Comparison of ENCODE assay signal across 10 cellular contexts in genomic region chr11:132718711-132719641, GRCh38.
DNase-seq lines count a peak whose midpoint lies in the region; ATAC-seq and TF ChIP-seq lines count a peak whose summit lies in the region.
"Had no signal": no experiment of that assay in that cellular context is flagged by ENCODE, and none has a peak within 500 bp of the region (broad histone marks: within the 10 kb centered on the region; RNA-seq: fewer than 3 reads in every experiment).

No MANE protein-coding gene starts in this region.

- intact Hi-C loops in IMR-90 (cut with micrococcal nuclease): no loop called here

- no peaks in the 10 kb centered on the region for H3K9me3 ChIP-seq in IMR-90 (ENCODE audit: control insufficient read depth, insufficient read depth, low read length)

- H3K4me2 ChIP-seq in IMR-90 (ENCODE audit: low read depth, low read length): no peak overlapping the region

- ATAC-seq in GM18867 (IDR thresholded peaks at IDR 0.05; ENCODE audit: unreplicated experiment) (peak; percentile 82), IMR-90 (ENCODE audit: low read depth) (no peak; the same call in 1 of the 2 replicates), GM21786 (IDR thresholded peaks at IDR 0.05; ENCODE audit: unreplicated experiment) (no peak)

- H4K20me1 ChIP-seq in IMR-90 (ENCODE audit: insufficient read depth, low read length): no peaks in the 10 kb centered on the region

- no peak overlapping the region for H2AK5ac ChIP-seq in IMR-90 (ENCODE audit: low read depth, low read length)

- in situ Hi-C loops in IMR-90 (cut with MboI; ENCODE audit: low sequenced_read_pairs): no loop called here

- no peak overlapping the region for H3K4ac ChIP-seq in IMR-90 (ENCODE audit: low read depth, low read length)

- H4K91ac ChIP-seq in IMR-90 (ENCODE audit: insufficient read depth, low read depth, low read length): no peak overlapping the region

- POLR2A ChIA-PET in IMR-90 (lab: Charles Lee; ENCODE audit: unreplicated experiment): no interaction called here

- no peak for TF ChIP-seq RAD21 in IMR-90 (IDR thresholded peaks at IDR 0.05; ENCODE audit: low read length)

- H2BK120ac ChIP-seq in IMR-90 (ENCODE audit: low read depth, low read length): no peak overlapping the region

- no peak overlapping the region for H2BK20ac ChIP-seq in IMR-90 (ENCODE audit: low read depth, low read length)

- TF ChIP-seq CTCF in IMR-90 (conservative IDR thresholded peaks at IDR 0.05; ENCODE audit: low read depth, low read length): no peak

- no peak overlapping the region for H3K14ac ChIP-seq in IMR-90 (replicated peaks; ENCODE audit: low read depth, low read length)

- no peak overlapping the region for H3K23ac ChIP-seq in IMR-90 (ENCODE audit: low read depth, low read length)

- CTCF ChIA-PET in IMR-90 (lab: Yijun Ruan, JAX): no interaction called here

- no peaks in the 10 kb centered on the region for H3K79me1 ChIP-seq in IMR-90 (ENCODE audit: low read depth in 1 of 2, low read length in 2 of 2)

- no peak overlapping the region for H4K8ac ChIP-seq in IMR-90 (ENCODE audit: low read depth in 2 of 2, low read length in 2 of 2)

- H3K9ac ChIP-seq in IMR-90 (ENCODE audit: low read depth, low read length): no peak overlapping the region

- H2AK9ac ChIP-seq in IMR-90 (replicated peaks; ENCODE audit: low read depth, low read length, poor library complexity): no peak overlapping the region

- no peaks in the 10 kb centered on the region for H3K4me1 ChIP-seq in IMR-90 (ENCODE audit: control insufficient read depth, insufficient read depth, low read length)

- no peaks in the 10 kb centered on the region; the same call in 1 of the 2 replicates for H3K9me1 ChIP-seq in IMR-90 (ENCODE audit: insufficient read depth, low read length)

- H2AFZ ChIP-seq in IMR-90 (replicated peaks; ENCODE audit: low read length, poor library complexity): no peak overlapping the region

- no peak overlapping the region for H3K56ac ChIP-seq in IMR-90 (ENCODE audit: extremely low read depth, insufficient read depth, low read length)

- DNase-seq in IMR-90 (peak; percentile 8), GOT3 (lab: John Stamatoyannopoulos, UW) (no peak), NCI-H1092 treated with DMSO at 0.1 percent for 48 hours (lab: John Stamatoyannopoulos, UW) (no peak), RPMI8226 (no peak)
- DNase-seq in activated gamma-delta T cell treated with anti-CD3 and anti-CD28 coated beads, Interleukin-2, amount 50 U/mL, for 16 hours (ENCODE audit: low read depth): peak; percentile 9
- peak; percentile 57 for DNase-seq in stimulated activated CD4-positive, alpha-beta T cell treated with anti-CD3 and anti-CD28 coated beads, Interleukin-15, amount 100 ng/mL, for 24 hours
- DNase-seq: NCI-H187 had no signal

- dilution Hi-C loops in IMR-90 (cut with HindIII; ENCODE audit: low sequenced_read_pairs, unreplicated experiment): no loop called here

- H2BK15ac ChIP-seq in IMR-90 (ENCODE audit: low read depth, low read length): no peak overlapping the region

- no peak overlapping the region for H3K27ac ChIP-seq in IMR-90 (ENCODE audit: insufficient read depth, low read length)

- TF ChIP-seq POLR2A in IMR-90 (IDR thresholded peaks at IDR 0.05; ENCODE audit: low read depth, low read length): no peak

- no TSS peak for BruUV-seq in IMR-90 (replicated peaks; lab: Mats Ljungman, UMichigan)

- 92% methylated on average over 6 of the region's 27 CpGs; no CpG with 5 or more reads in 1 of the 2 experiments for WGBS in IMR-90 (ENCODE audit: extremely low coverage in 2 of 2, insufficient read length in 1 of 2), 2 experiments

- H4K5ac ChIP-seq in IMR-90 (ENCODE audit: low read depth, low read length): no peak overlapping the region

- no peak overlapping the region for H2BK5ac ChIP-seq in IMR-90 (ENCODE audit: low read depth, low read length, poor library complexity, severe bottlenecking)

- H3K36me3 ChIP-seq in IMR-90 (ENCODE audit: control insufficient read depth, insufficient read depth, low read length): no peaks in the 10 kb centered on the region

- no peak overlapping the region for H3K4me3 ChIP-seq in IMR-90 (ENCODE audit: insufficient read depth, low read depth, low read length)
- H3K4me3 ChIP-seq: lung had no signal

- H3K18ac ChIP-seq in IMR-90 (ENCODE audit: low read depth, low read length): no peak overlapping the region

- no peaks in the 10 kb centered on the region for H3K27me3 ChIP-seq in IMR-90 (ENCODE audit: control insufficient read depth, insufficient read depth, low read length)

TF ChIP-seq in IMR-90, 13 proteins besides CTCF, POLR2A, EP300 and RAD21:
- no peak for TF ChIP-seq RFX5 (IDR thresholded peaks at IDR 0.05; ENCODE audit: low read depth, low read length)
- no peak for TF ChIP-seq ELK1 (IDR thresholded peaks at IDR 0.05; ENCODE audit: borderline replicate concordance, low read depth, low read length)
- TF ChIP-seq MAFK (IDR thresholded peaks at IDR 0.05; ENCODE audit: low read depth, low read length): no peak
- TF ChIP-seq SMC3 (IDR thresholded peaks at IDR 0.05; ENCODE audit: low read depth, low read length): no peak
- no peak for TF ChIP-seq NFE2L2 (IDR thresholded peaks at IDR 0.05; ENCODE audit: low read depth, low read length)
- TF ChIP-seq MAZ (IDR thresholded peaks at IDR 0.05; ENCODE audit: borderline replicate concordance, low read depth, low read length): no peak
- TF ChIP-seq FOS (IDR thresholded peaks at IDR 0.05; ENCODE audit: low read depth, low read length): no peak
- TF ChIP-seq CEBPB (IDR thresholded peaks at IDR 0.05; ENCODE audit: low read depth, low read length): no peak
- TF ChIP-seq CHD1 (IDR thresholded peaks at IDR 0.05; ENCODE audit: low read depth, low read length): no peak
- no peak for TF ChIP-seq MXI1 (IDR thresholded peaks at IDR 0.05; ENCODE audit: borderline replicate concordance, low read depth, low read length)
- TF ChIP-seq BHLHE40 (IDR thresholded peaks at IDR 0.05; ENCODE audit: low read depth, low read length): no peak
- no peak for TF ChIP-seq RCOR1 (IDR thresholded peaks at IDR 0.05; ENCODE audit: insufficient replicate concordance, low read length)
- TF ChIP-seq USF2 (IDR thresholded peaks at IDR 0.05; ENCODE audit: low read depth, low read length): no peak

Comparison
In these comparisons a context has a peak if more than half of its experiments do, and no peak if none do; other contexts are left out.
1. DNase-seq: peak in IMR-90 (single experiment), activated gamma-delta T cell treated with anti-CD3 and anti-CD28 coated beads, Interleukin-2, amount 50 U/mL, for 16 hours (single experiment) and stimulated activated CD4-positive, alpha-beta T cell treated with anti-CD3 and anti-CD28 coated beads, Interleukin-15, amount 100 ng/mL, for 24 hours (single experiment); none in GOT3 (single experiment), NCI-H1092 treated with DMSO at 0.1 percent for 48 hours (single experiment) and RPMI8226 (single experiment).